24 cellular contexts compared by ENCODE assay signal in the genomic region with DNA sequence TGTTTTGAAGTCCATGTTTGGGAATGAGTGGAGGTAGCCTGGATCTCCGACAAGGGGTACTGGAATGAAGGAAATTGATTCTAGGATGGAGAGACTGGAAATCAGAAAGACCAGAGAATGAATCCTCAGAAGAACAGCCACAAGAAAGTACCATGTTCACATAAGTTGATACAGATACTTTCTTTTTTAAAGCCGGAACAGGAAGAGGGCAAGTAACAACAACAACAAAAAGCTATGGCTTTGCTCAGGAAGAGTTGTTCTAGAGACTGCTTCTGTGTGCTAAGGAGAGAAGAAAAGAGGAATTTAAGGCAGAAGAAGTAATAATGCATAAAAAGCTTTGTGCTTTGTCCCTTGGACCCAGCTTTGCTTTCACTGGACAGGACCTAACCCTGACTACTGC. TPM values are rescaled to one million over a fixed set of nuclear protein-coding genes. Genes with fewer than 3 reads are reported as not detected.
DNase-seq lines count a peak whose midpoint lies in the region; ATAC-seq, FAIRE-seq and TF ChIP-seq lines count a peak whose summit lies in the region.
"Had no signal": no experiment of that assay in that cellular context is flagged by ENCODE, and none has a peak within 500 bp of the region (broad histone marks: within the 10 kb centered on the region; RNA-seq: fewer than 3 reads in every experiment).

No MANE protein-coding gene starts in this region.

- TF ChIP-seq POLR2A in GM12878 (IDR thresholded peaks at IDR 0.05; ENCODE audit: low read depth, low read length), result no peak
- no peak for TF ChIP-seq POLR2A in adrenal gland (IDR thresholded peaks at IDR 0.05)

- RAD21 ChIA-PET in GM12878 (lab: Charles Lee; ENCODE audit: unreplicated experiment), result no interaction called here

- CTCF ChIA-PET in T-cell (lab: Charles Lee) (no interaction called here), GM12878 (lab: Yijun Ruan, JAX) (interaction anchor here (1.1 kb wide), 1 partner anchor 302 kb away, joined by 3 read pairs; no protein-coding TSS in a partner anchor)

- H3K9ac ChIP-seq in GM12878 (ENCODE audit: control insufficient read depth, insufficient read depth, low read length), result no peak overlapping the region

- H3K9me3 ChIP-seq in GM12878 (replicated peaks; ENCODE audit: control insufficient read depth, insufficient read depth, low read length) (no peaks in the 10 kb centered on the region), adrenal gland (replicated peaks in 1 of 3) (no peaks in the 10 kb centered on the region)
- H3K9me3 ChIP-seq: gastrocnemius medialis, Peyer's patch, SJSA1, uterus had no signal

- peak overlapping the region; percentile 92 to 99 for H3K27ac Mint-ChIP-seq in T-cell
- peak overlapping the region; percentile 96 for H3K27ac Mint-ChIP-seq in stimulated activated effector memory CD8-positive, alpha-beta T cell treated with anti-CD3 and anti-CD28 coated beads, Interleukin-12 subunit alpha, Interleukin-12 subunit beta, amount 100 ng/mL, for 72 hours
- H3K27ac Mint-ChIP-seq: nephron progenitor cell had no signal

- POLR2A ChIA-PET in T-cell (lab: Charles Lee) (interaction anchor here in 1 of 2 donors (0.5 kb wide), 1 partner anchor 17 kb away, joined by 3 read pairs; no protein-coding TSS in a partner anchor), GM12878 (lab: Charles Lee) (no interaction called here)

- in situ Hi-C loops in GM12878 (cut with MboI), result no loop called here

- no peak for ATAC-seq in activated T-cell treated with anti-CD3 and anti-CD28 coated beads, Interleukin-2, amount 50 U/mL, for 4 hours
- ATAC-seq in T-cell (replicated peaks in 1 of 4) (peak; percentile 61 to 77 (median 68)), GM12878 (no peak)
- ATAC-seq in stimulated activated effector memory CD8-positive, alpha-beta T cell treated with anti-CD3 and anti-CD28 coated beads, Interleukin-12 subunit alpha, Interleukin-12 subunit beta, amount 100 ng/mL, for 72 hours, result no peak
- ATAC-seq: gastrocnemius medialis, K562 had no signal

- no peak for TF ChIP-seq CTCF in GM12878 (IDR thresholded peaks at IDR 0.05 in 2 of 3, conservative IDR thresholded peaks at IDR 0.05 in 1 of 3; ENCODE audit: control insufficient read depth in 2 of 3, extremely low read depth in 1 of 3, insufficient read depth in 1 of 3, low read depth in 3 of 3, low read length in 3 of 3)
- TF ChIP-seq CTCF in adrenal gland (IDR thresholded peaks at IDR 0.05), result no peak

- intact Hi-C loops in GM12878 (cut with micrococcal nuclease; ENCODE audit: unreplicated experiment), result no loop called here
- intact Hi-C loops in adrenal gland (cut with DNase I), result no loop called here

- H3K79me2 ChIP-seq in GM12878 (ENCODE audit: control insufficient read depth, insufficient read depth, low read length), result no peaks in the 10 kb centered on the region

- no peak for FAIRE-seq in GM12878 (lab: Jason Lieb, UNC)
- FAIRE-seq: K562, kidney had no signal

- H3K36me3 Mint-ChIP-seq in activated T-cell treated with anti-CD3 and anti-CD28 coated beads, Interleukin-2, amount 50 U/mL, for 4 hours (ENCODE audit: insufficient read depth), result peaks cover 29% of the 10 kb centered on the region
- peaks cover 60% of the 10 kb centered on the region for H3K36me3 Mint-ChIP-seq in T-cell
- peaks cover 23% of the 10 kb centered on the region for H3K36me3 Mint-ChIP-seq in stimulated activated effector memory CD8-positive, alpha-beta T cell treated with anti-CD3 and anti-CD28 coated beads, Interleukin-12 subunit alpha, Interleukin-12 subunit beta, amount 100 ng/mL, for 72 hours

- no peak overlapping the region for H3K4me3 ChIP-seq in GM12878
- H3K4me3 ChIP-seq in adrenal gland, result no peak overlapping the region
- H3K4me3 ChIP-seq: gastrocnemius medialis, K562, Peyer's patch, SJSA1, smooth muscle cell, uterus had no signal

- H3K4me1 ChIP-seq in GM12878 (ENCODE audit: control insufficient read depth, insufficient read depth, low read length) (peaks cover 10% of the 10 kb centered on the region), adrenal gland (replicated peaks in 1 of 2) (no peaks in the 10 kb centered on the region)
- H3K4me1 ChIP-seq: gastrocnemius medialis, Peyer's patch, SJSA1, uterus had no signal

- DNase-seq in activated T-cell treated with anti-CD3 and anti-CD28 coated beads, Interleukin-2, amount 50 U/mL, for 4 hours, result no peak
- DNase-seq in activated T-cell treated with anti-CD3 and anti-CD28 coated beads, Interleukin-2, amount 50 U/mL, for 1 hour, result no peak
- DNase-seq in T-cell, result no peak
- DNase-seq in GM12878 (ENCODE audit: low read depth, low spot score), result no peak
- no peak for DNase-seq in stimulated activated effector memory CD8-positive, alpha-beta T cell treated with anti-CD3 and anti-CD28 coated beads, Interleukin-12 subunit alpha, Interleukin-12 subunit beta, amount 100 ng/mL, for 72 hours (ENCODE audit: low spot score in 2 of 2)
- DNase-seq in adrenal gland, result no peak
- DNase-seq in HT-29 (ENCODE audit: low spot score), result no peak
- no peak for DNase-seq in occipital lobe (lab: John Stamatoyannopoulos, UW)
- DNase-seq: activated CD4-positive, CD25-positive, alpha-beta regulatory T cell; activated CD8-positive, alpha-beta memory T cell treated with anti-CD3 and anti-CD28 coated beads, Interleukin-2, amount 50 U/mL, for 48 hours; amniotic stem cell; DMS79; gastrocnemius medialis; kidney; NCI-H187; NCI-H345; nephron progenitor cell; Peyer's patch; stimulated activated CD4-positive, alpha-beta T cell treated with anti-CD3 and anti-CD28 coated beads, Interleukin-4, amount 100 ng/mL, for 4 hours; uterus had no signal

- H3K9me3 Mint-ChIP-seq in activated T-cell treated with anti-CD3 and anti-CD28 coated beads, Interleukin-2, amount 50 U/mL, for 4 hours, result no peaks in the 10 kb centered on the region
- no peaks in the 10 kb centered on the region for H3K9me3 Mint-ChIP-seq in T-cell
- H3K9me3 Mint-ChIP-seq in stimulated activated effector memory CD8-positive, alpha-beta T cell treated with anti-CD3 and anti-CD28 coated beads, Interleukin-12 subunit alpha, Interleukin-12 subunit beta, amount 100 ng/mL, for 72 hours, result no peaks in the 10 kb centered on the region
- H3K9me3 Mint-ChIP-seq: nephron progenitor cell had no signal

- no peaks in the 10 kb centered on the region for H3K27me3 Mint-ChIP-seq in activated T-cell treated with anti-CD3 and anti-CD28 coated beads, Interleukin-2, amount 50 U/mL, for 4 hours (ENCODE audit: low read depth)
- H3K27me3 Mint-ChIP-seq in T-cell, result no peaks in the 10 kb centered on the region

- peak overlapping the region; percentile 62 for H2AFZ ChIP-seq in GM12878 (ENCODE audit: control insufficient read depth, low read depth, low read length)

- SMC1A ChIA-PET in GM12878 (lab: Charles Lee; ENCODE audit: uncharacterized antibody, unreplicated experiment), result no interaction called here

- TF ChIP-seq RAD21 in GM12878 (IDR thresholded peaks at IDR 0.05; ENCODE audit: insufficient read depth, low read depth, low read length), result no peak

- WGBS in GM12878 (ENCODE audit: insufficient coverage, insufficient replicate concordance, low lambda C conversion rate, missing lambda C conversion rate), result 50% methylated on average over 2 of the region's 2 CpGs
- WGBS in adrenal gland, 4 donors, result 46 to 84% (median 71%) methylated on average over 2 of the region's 2 CpGs

- H3K27ac ChIP-seq in GM12878 (ENCODE audit: control insufficient read depth, insufficient read depth) (no peak overlapping the region), adrenal gland (no peak overlapping the region)
- H3K27ac ChIP-seq: C4-2B, gastrocnemius medialis, SJSA1, uterus had no signal

- H4K20me1 ChIP-seq in GM12878 (ENCODE audit: control insufficient read depth, insufficient read depth), result no peaks in the 10 kb centered on the region

- no peaks in the 10 kb centered on the region for H3K27me3 ChIP-seq in GM12878 (replicated peaks in 1 of 2; ENCODE audit: control insufficient read depth in 2 of 2, insufficient read depth in 2 of 2, low read length in 1 of 2)
- H3K27me3 ChIP-seq in adrenal gland, result no peaks in the 10 kb centered on the region
- H3K27me3 ChIP-seq: gastrocnemius medialis, Peyer's patch, SJSA1, uterus had no signal

- no TSS peak for BruUV-seq in GM12878 (replicated peaks; lab: Mats Ljungman, UMichigan)

- no peak for TF ChIP-seq EP300 in GM12878 (IDR thresholded peaks at IDR 0.05; ENCODE audit: borderline replicate concordance in 1 of 2, control insufficient read depth in 1 of 2, low read depth in 2 of 2, low read length in 2 of 2)

- H3K4me3 Mint-ChIP-seq in activated T-cell treated with anti-CD3 and anti-CD28 coated beads, Interleukin-2, amount 50 U/mL, for 4 hours, result peak overlapping the region; percentile 51
- H3K4me3 Mint-ChIP-seq in T-cell, result peak overlapping the region; percentile 63 to 86 (median 69)
- peak overlapping the region; percentile 76 for H3K4me3 Mint-ChIP-seq in stimulated activated effector memory CD8-positive, alpha-beta T cell treated with anti-CD3 and anti-CD28 coated beads, Interleukin-12 subunit alpha, Interleukin-12 subunit beta, amount 100 ng/mL, for 72 hours
- H3K4me3 Mint-ChIP-seq: nephron progenitor cell had no signal

- H3K36me3 ChIP-seq in GM12878 (ENCODE audit: control insufficient read depth in 2 of 2, insufficient read depth in 2 of 2, low read length in 1 of 2) (no peaks in the 10 kb centered on the region), adrenal gland (replicated peaks in 1 of 2) (no peaks in the 10 kb centered on the region)
- H3K36me3 ChIP-seq: gastrocnemius medialis, Peyer's patch, SJSA1, uterus had no signal

- H3K4me2 ChIP-seq in GM12878 (ENCODE audit: control insufficient read depth, insufficient read depth), result 0 out of 2 replicates have a peak overlapping the region, but pooled peaks have one; percentile 22
- H3K4me2 ChIP-seq: smooth muscle cell had no signal

- H3K4me1 Mint-ChIP-seq in activated T-cell treated with anti-CD3 and anti-CD28 coated beads, Interleukin-2, amount 50 U/mL, for 4 hours (ENCODE audit: low read depth), result peaks cover 88% of the 10 kb centered on the region
- H3K4me1 Mint-ChIP-seq in T-cell, result peaks cover 86 to 88% (median 88%) of the 10 kb centered on the region in 3 donors
- peaks cover 81% of the 10 kb centered on the region for H3K4me1 Mint-ChIP-seq in stimulated activated effector memory CD8-positive, alpha-beta T cell treated with anti-CD3 and anti-CD28 coated beads, Interleukin-12 subunit alpha, Interleukin-12 subunit beta, amount 100 ng/mL, for 72 hours

RNA-seq across cellular contexts. Expression of a gene that starts 6.2 kb away (rescaled TPM):
- total RNA-seq in activated T-cell treated with anti-CD3 and anti-CD28 coated beads, Interleukin-2, amount 50 U/mL, for 4 hours, result 10 to 100 TPM in 2 of 3 donors, 1 to 10 TPM in 1; 9.4 to 12.9 (median 10.7) TPM
- 100 to 1,000 TPM; 203 to 274 (median 243) TPM for total RNA-seq in T-cell
- 8.2 and 8.3 TPM in 2 replicates for total RNA-seq in GM12878 (2013; cell fraction: nucleolus; rRNA removed)
- 0.23 and 0.49 TPM in 2 replicates for total RNA-seq in GM12878 (2014; rRNA removed)
- total RNA-seq in GM12878 (2014; rRNA removed; fragmentation: Illumina TruSeq; extraction: Trizol), result 0.74 and 0.76 TPM in 2 replicates
- total RNA-seq in GM12878 (2021), result 1.4 and 1.6 TPM in 2 replicates
- polyA plus RNA-seq in GM12878 (2011; ENCODE audit: low read depth), result 0.58 TPM
- polyA plus RNA-seq in GM12878 (2011; rRNA removed), result 0.65 and 1.1 TPM in 2 replicates
- 0.20 and 0.39 TPM in 2 replicates for polyA plus RNA-seq in GM12878 (2011; cell fraction: cytosol; rRNA removed)
- polyA plus RNA-seq in GM12878 (2011; cell fraction: nucleus; rRNA removed), result 0.22 and 0.45 TPM in 2 replicates
- 0.54 and 1.7 TPM in 2 replicates for polyA plus RNA-seq in GM12878 (2012)
- polyA plus RNA-seq in GM12878 (2014; fragmentation: Illumina TruSeq; extraction: Trizol), result 0.71 and 1.2 TPM in 2 replicates
- polyA plus RNA-seq in GM12878 (2014; fragmentation: Nextera tagmentation; extraction: Ambion mirVana), result under 1 TPM; 0.15 to 0.23 TPM
- 0.38 and 0.49 TPM in 2 replicates for polyA plus RNA-seq in GM12878 (2014; rRNA removed)
- under 1 TPM; 0.16 to 0.31 TPM for polyA plus RNA-seq in GM12878 (2016; fragmentation: Nextera tagmentation; extraction: Ambion mirVana)
- 0.46 and 0.51 TPM in 2 replicates for polyA minus RNA-seq in GM12878 (2011; rRNA and poly(A)+ RNA removed)
- 1.2 TPM in 1 of 2 replicates, not detected in the other for polyA minus RNA-seq in GM12878 (2011; cell fraction: cytosol; rRNA and poly(A)+ RNA removed)
- 0.57 and 0.60 TPM in 2 replicates for polyA minus RNA-seq in GM12878 (2011; cell fraction: nucleus; rRNA and poly(A)+ RNA removed)
- 10 to 100 TPM in 3 of 8 donors, 1 to 10 TPM in 5; 3.4 to 28.4 (median 5.9) TPM for total RNA-seq in adrenal gland
- polyA plus RNA-seq in adrenal gland, result 1 to 10 TPM; 1.9 to 3.8 (median 3.7) TPM
- 13.9 and 14.2 TPM in 2 replicates for total RNA-seq in HT-29 (2014; rRNA removed; shearing (Covaris generic))
- total RNA-seq in occipital lobe, result 22.8 TPM

Comparison
In these comparisons a context has a peak if more than half of its experiments do, and no peak if none do; other contexts are left out.
1. ATAC-seq: peak in T-cell (4 of 4); none in activated T-cell treated with anti-CD3 and anti-CD28 coated beads, Interleukin-2, amount 50 U/mL, for 4 hours (0 of 2), GM12878 (single experiment) and stimulated activated effector memory CD8-positive, alpha-beta T cell treated with anti-CD3 and anti-CD28 coated beads, Interleukin-12 subunit alpha, Interleukin-12 subunit beta, amount 100 ng/mL, for 72 hours (single experiment).
2. Peak in every context shown above with its lines, with median percentiles within 50 percentile points of each other: H3K4me3 Mint-ChIP-seq.